In the genomic region with DNA sequence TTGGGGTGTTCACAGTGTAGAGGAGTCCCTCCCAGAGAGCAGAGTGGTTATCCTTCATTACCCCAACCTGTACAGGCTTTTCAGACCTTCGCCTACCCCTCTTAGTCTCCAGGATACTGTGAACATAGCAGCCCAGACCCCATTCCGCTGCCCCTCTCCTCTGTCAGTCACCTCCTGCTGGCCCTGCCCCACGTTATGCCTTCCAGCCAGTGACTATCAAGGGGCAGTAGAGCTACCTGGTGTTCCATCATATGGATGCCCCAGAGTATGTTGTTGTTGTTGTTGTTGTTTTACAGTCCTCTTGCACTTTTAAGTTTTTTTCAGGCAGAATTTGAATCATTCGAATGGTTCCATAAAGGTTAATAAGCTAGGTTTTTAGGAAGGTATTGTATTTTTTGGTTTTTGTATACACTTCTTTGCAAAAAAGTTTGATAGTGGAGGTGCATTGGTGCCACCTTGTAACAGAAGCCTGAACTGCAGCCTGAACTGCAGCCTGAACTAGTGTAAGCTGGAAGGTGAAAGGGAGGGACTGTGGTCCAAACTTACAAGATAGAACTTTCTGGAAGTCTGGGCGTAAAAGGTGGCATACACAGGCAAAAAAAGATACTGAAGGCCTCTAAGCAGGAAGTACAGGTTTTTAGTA, we compare ENCODE assay signal across 8 cellular contexts.
DNase-seq lines count a peak whose midpoint lies in the region; ATAC-seq, FAIRE-seq and TF ChIP-seq lines count a peak whose summit lies in the region.

No MANE protein-coding gene starts in this region.

- POLR2A ChIA-PET in Caco-2 (lab: Charles Lee): no interaction called here

- ATAC-seq in foreskin keratinocyte (peak; percentile 67), HG02763 (IDR thresholded peaks at IDR 0.05; ENCODE audit: unreplicated experiment) (no peak)

- H3K27ac ChIP-seq in foreskin keratinocyte (no peak overlapping the region), esophagus squamous epithelium (no peak overlapping the region)

- no peaks in the 10 kb centered on the region for H3K27me3 ChIP-seq in Caco-2 (replicated peaks; ENCODE audit: control insufficient read depth, insufficient read depth, low read length)
- H3K27me3 ChIP-seq in foreskin keratinocyte: no peaks in the 10 kb centered on the region
- no peaks in the 10 kb centered on the region for H3K27me3 ChIP-seq in esophagus squamous epithelium

- WGBS in esophagus squamous epithelium, 2 donors: 49 to 76% methylated on average over 5 of the region's 5 CpGs

- DNase-seq in Caco-2: peak in 1 of 2 experiments; percentile 22
- no peak for DNase-seq in GM19239 (ENCODE audit: insufficient read length, low spot score)
- peak; percentile 3 for DNase-seq in SHP77 treated with DMSO at 0.1 percent for 48 hours (lab: John Stamatoyannopoulos, UW)
- peak in 1 of 2 donors; percentile 6 for DNase-seq in foreskin keratinocyte
- no peak for DNase-seq in HK-2 (ENCODE audit: unreplicated experiment)
- DNase-seq in NCI-H1930 (lab: John Stamatoyannopoulos, UW): no peak
- DNase-seq in esophagus squamous epithelium (lab: John Stamatoyannopoulos, UW): no peak

- no TSS peak for BruUV-seq in Caco-2 (replicated peaks; lab: Mats Ljungman, UMichigan)

- no peaks in the 10 kb centered on the region for H3K27me3 Mint-ChIP-seq in Caco-2 (ENCODE audit: insufficient read depth, unreplicated experiment)

- TF ChIP-seq POLR2A in esophagus squamous epithelium (IDR thresholded peaks at IDR 0.05): no peak

- peak; percentile 60 for FAIRE-seq in GM19239 (lab: Jason Lieb, UNC)

- peaks cover 7% of the 10 kb centered on the region for H3K4me1 Mint-ChIP-seq in Caco-2 (ENCODE audit: low read depth, unreplicated experiment)

- intact Hi-C loops in Caco-2 (cut with micrococcal nuclease; ENCODE audit: unreplicated experiment) (loop anchor here (1.0 kb wide), 2 partner anchors 122 to 192 kb away; no protein-coding TSS in a partner anchor), esophagus squamous epithelium (cut with DNase I) (no loop called here)

- H3K9me3 Mint-ChIP-seq in Caco-2 (ENCODE audit: unreplicated experiment): no peaks in the 10 kb centered on the region

- no peaks in the 10 kb centered on the region for H3K36me3 Mint-ChIP-seq in Caco-2 (ENCODE audit: insufficient read depth, unreplicated experiment)

- H3K9me3 ChIP-seq in Caco-2: no peaks in the 10 kb centered on the region
- no peaks in the 10 kb centered on the region for H3K9me3 ChIP-seq in esophagus squamous epithelium

- no peaks in the 10 kb centered on the region for H3K4me1 ChIP-seq in Caco-2
- peaks cover 2% of the 10 kb centered on the region for H3K4me1 ChIP-seq in foreskin keratinocyte
- H3K4me1 ChIP-seq in esophagus squamous epithelium: no peaks in the 10 kb centered on the region

- CTCF ChIA-PET in Caco-2 (lab: Charles Lee): interaction anchor here (0.8 to 1.0 kb wide), 3 partner anchors 65 to 236 kb away, joined by 3 to 4 read pairs (median 3); partner anchors contain the start of gene ARMCX5

- no peak overlapping the region for H3K4me3 Mint-ChIP-seq in Caco-2 (ENCODE audit: unreplicated experiment)

- H3K4me3 ChIP-seq in Caco-2 (ENCODE audit: low read depth, low read length): no peak overlapping the region
- no peak overlapping the region for H3K4me3 ChIP-seq in esophagus squamous epithelium

- TF ChIP-seq CTCF in Caco-2 (IDR thresholded peaks at IDR 0.05; ENCODE audit: insufficient read depth in 1 of 2, low read depth in 1 of 2, low read length in 1 of 2, severe bottlenecking in 1 of 2, unreplicated experiment in 1 of 2): peak; percentile 44 to 55
- TF ChIP-seq CTCF in foreskin keratinocyte (conservative IDR thresholded peaks at IDR 0.05): peak; percentile 60
- TF ChIP-seq CTCF in esophagus squamous epithelium (IDR thresholded peaks at IDR 0.05): peak in 3 of 6 experiments; percentile 31 to 42 (median 40)

- H3K27ac Mint-ChIP-seq in Caco-2 (ENCODE audit: unreplicated experiment): no peak overlapping the region

- H3K36me3 ChIP-seq in Caco-2 (ENCODE audit: control insufficient read depth, insufficient read depth, low read length) (no peaks in the 10 kb centered on the region), esophagus squamous epithelium (no peaks in the 10 kb centered on the region)
